Comparison of ENCODE assay signal across 9 cellular contexts in genomic region chr1:51189421-51190073, GRCh38. TPM values are rescaled to one million over a fixed set of nuclear protein-coding genes. Genes with fewer than 3 reads are reported as not detected.
DNase-seq lines count a peak whose midpoint lies in the region; ATAC-seq, FAIRE-seq and TF ChIP-seq lines count a peak whose summit lies in the region.
"Had no signal": no experiment of that assay in that cellular context is flagged by ENCODE, and none has a peak within 500 bp of the region (broad histone marks: within the 10 kb centered on the region; RNA-seq: fewer than 3 reads in every experiment).

No MANE protein-coding gene starts in this region.

- peak; percentile 55 to 94 (median 91) for TF ChIP-seq CTCF in Peyer's patch (IDR thresholded peaks at IDR 0.05)
- TF ChIP-seq CTCF in GM12878 (IDR thresholded peaks at IDR 0.05 in 2 of 3, conservative IDR thresholded peaks at IDR 0.05 in 1 of 3; ENCODE audit: control insufficient read depth in 2 of 3, extremely low read depth in 1 of 3, insufficient read depth in 1 of 3, low read depth in 3 of 3, low read length in 3 of 3) = peak; percentile 84 to 88 (median 86)

- ATAC-seq in GM12878 (peak; percentile 77), HG02678 (IDR thresholded peaks at IDR 0.05; ENCODE audit: unreplicated experiment) (no peak)

- in situ Hi-C loops in GM12878 (cut with MboI) = loop anchor here (5.0 kb wide), 2 partner anchors 317 to 417 kb away; no protein-coding TSS in a partner anchor

- H3K9me3 ChIP-seq in Peyer's patch (no peaks in the 10 kb centered on the region), GM12878 (replicated peaks; ENCODE audit: control insufficient read depth, insufficient read depth, low read length) (no peaks in the 10 kb centered on the region)

- H3K4me1 ChIP-seq in Peyer's patch = no peaks in the 10 kb centered on the region
- H3K4me1 ChIP-seq in GM12878 (ENCODE audit: control insufficient read depth, insufficient read depth, low read length) = no peaks in the 10 kb centered on the region

- no peak overlapping the region for H2AFZ ChIP-seq in GM12878 (ENCODE audit: control insufficient read depth, low read depth, low read length)

- FAIRE-seq in GM12878 (lab: Jason Lieb, UNC) (peak; percentile 59), islet of Langerhans (lab: Jason Lieb, UNC) (peak; percentile 92)

- H3K4me2 ChIP-seq in GM12878 (ENCODE audit: control insufficient read depth, insufficient read depth) = no peak overlapping the region

- peak; percentile 99 for TF ChIP-seq RAD21 in GM12878 (IDR thresholded peaks at IDR 0.05; ENCODE audit: insufficient read depth, low read depth, low read length)

- RAD21 ChIA-PET in GM12878 (lab: Charles Lee; ENCODE audit: unreplicated experiment) = interaction anchor here (0.8 to 6.6 kb wide), 17 partner anchors 8 to 439 kb away, joined by 3 to 68 read pairs (median 3); no protein-coding TSS in a partner anchor

- CTCF ChIA-PET in GM12878 (lab: Yijun Ruan, JAX) = interaction anchor here (0.7 to 7.7 kb wide), 60 partner anchors 8 to 819 kb away, joined by 3 to 220 read pairs (median 4); partner anchors contain the start of genes CDKN2C and RNF11

- H3K27me3 ChIP-seq in Peyer's patch = no peaks in the 10 kb centered on the region
- no peaks in the 10 kb centered on the region for H3K27me3 ChIP-seq in GM12878 (replicated peaks in 1 of 2; ENCODE audit: control insufficient read depth in 2 of 2, insufficient read depth in 2 of 2, low read length in 1 of 2)

- H4K20me1 ChIP-seq in GM12878 (ENCODE audit: control insufficient read depth, insufficient read depth) = no peaks in the 10 kb centered on the region

- H3K9ac ChIP-seq in GM12878 (ENCODE audit: control insufficient read depth, insufficient read depth, low read length) = no peak overlapping the region

- POLR2A ChIA-PET in GM12878 (lab: Charles Lee) = no interaction called here

- H3K4me3 ChIP-seq in Peyer's patch (no peak overlapping the region), GM12878 (no peak overlapping the region)

- SMC1A ChIA-PET in GM12878 (lab: Charles Lee; ENCODE audit: uncharacterized antibody, unreplicated experiment) = interaction anchor here (0.6 to 5.5 kb wide), 26 partner anchors 9 to 415 kb away, joined by 3 to 58 read pairs (median 4); partner anchors contain the start of gene CDKN2C

- no TSS peak for BruUV-seq in GM12878 (replicated peaks; lab: Mats Ljungman, UMichigan)

- no peak for TF ChIP-seq POLR2A in Peyer's patch (IDR thresholded peaks at IDR 0.05)
- TF ChIP-seq POLR2A in GM12878 (IDR thresholded peaks at IDR 0.05; ENCODE audit: low read depth, low read length) = no peak

- intact Hi-C loops in GM12878 (cut with micrococcal nuclease; ENCODE audit: unreplicated experiment) = loop anchor here (1.0 to 10.0 kb wide), 5 partner anchors 101 to 825 kb away; no protein-coding TSS in a partner anchor

- no peaks in the 10 kb centered on the region for H3K79me2 ChIP-seq in GM12878 (ENCODE audit: control insufficient read depth, insufficient read depth, low read length)

- no peak for TF ChIP-seq EP300 in GM12878 (IDR thresholded peaks at IDR 0.05; ENCODE audit: borderline replicate concordance in 1 of 2, control insufficient read depth in 1 of 2, low read depth in 2 of 2, low read length in 2 of 2)

- 47% methylated on average over 2 of the region's 2 CpGs for WGBS in GM12878 (ENCODE audit: insufficient coverage, insufficient replicate concordance, low lambda C conversion rate, missing lambda C conversion rate)

- DNase-seq in activated gamma-delta T cell treated with Interleukin-2 at 50 U/mL for 16 hours = peak; percentile 40
- DNase-seq in activated gamma-delta T cell (lab: John Stamatoyannopoulos, UW) = no peak
- DNase-seq in LoVo (ENCODE audit: low spot score) = peak; percentile 66
- peak in 1 of 3 donors; percentile 54 for DNase-seq in Peyer's patch
- no peak for DNase-seq in GM12878 (ENCODE audit: low read depth, low spot score)
- peak; percentile 40 to 50 for DNase-seq in stimulated activated CD4-positive, alpha-beta T cell treated with anti-CD3 and anti-CD28 coated beads, Interleukin-2, amount 100 ng/mL, for 48 hours

- H3K27ac ChIP-seq in Peyer's patch = no peak overlapping the region
- H3K27ac ChIP-seq in GM12878 (ENCODE audit: control insufficient read depth, insufficient read depth) = no peak overlapping the region
- H3K27ac ChIP-seq: epithelial cell of prostate had no signal

- H3K36me3 ChIP-seq in Peyer's patch (no peaks in the 10 kb centered on the region), GM12878 (ENCODE audit: control insufficient read depth in 2 of 2, insufficient read depth in 2 of 2, low read length in 1 of 2) (no peaks in the 10 kb centered on the region)

TF ChIP-seq in GM12878, 131 proteins besides CTCF, POLR2A, EP300 and RAD21 (continues in another document):
- TF ChIP-seq E2F8 (IDR thresholded peaks at IDR 0.05; ENCODE audit: low read depth, partially characterized antibody) (no peak), TCF7 (IDR thresholded peaks at IDR 0.05; ENCODE audit: borderline replicate concordance) (no peak), SMC3 (IDR thresholded peaks at IDR 0.05; ENCODE audit: borderline replicate concordance, low read length) (peak; percentile 97), CEBPZ (IDR thresholded peaks at IDR 0.05; ENCODE audit: low read depth, low read length) (no peak), SPI1 (IDR thresholded peaks at IDR 0.05; ENCODE audit: borderline replicate concordance, insufficient read depth, low read depth, low read length) (no peak), NBN (IDR thresholded peaks at IDR 0.05) (no peak), CHD4 (IDR thresholded peaks at IDR 0.05) (no peak)

RNA-seq across cellular contexts. Expression of gene RNF11, which starts 46.5 kb away (rescaled TPM):
- 100 to 1,000 TPM in 1 of 4 donors, 10 to 100 TPM in 3; 58.6 to 101 (median 75.6) TPM for total RNA-seq in Peyer's patch
- total RNA-seq in GM12878 (2013; cell fraction: nucleolus; rRNA removed) = 17.8 and 18.0 TPM in 2 replicates
- total RNA-seq in GM12878 (2014; rRNA removed) = 36.6 and 42.0 TPM in 2 replicates
- 34.9 and 35.4 TPM in 2 replicates for total RNA-seq in GM12878 (2014; rRNA removed; fragmentation: Illumina TruSeq; extraction: Trizol)
- 29.8 and 32.1 TPM in 2 replicates for total RNA-seq in GM12878 (2021)
- 17.2 TPM for polyA plus RNA-seq in GM12878 (2011; ENCODE audit: low read depth)
- polyA plus RNA-seq in GM12878 (2011; rRNA removed) = 37.5 and 44.2 TPM in 2 replicates
- 16.2 and 25.1 TPM in 2 replicates for polyA plus RNA-seq in GM12878 (2011; cell fraction: cytosol; rRNA removed)
- 10.8 and 11.7 TPM in 2 replicates for polyA plus RNA-seq in GM12878 (2011; cell fraction: nucleus; rRNA removed)
- polyA plus RNA-seq in GM12878 (2012) = 24.6 and 27.9 TPM in 2 replicates
- 40.1 and 43.6 TPM in 2 replicates for polyA plus RNA-seq in GM12878 (2014; fragmentation: Illumina TruSeq; extraction: Trizol)
- 10 to 100 TPM in 1 of 2 experiments, 1 to 10 TPM in 1; 9.5 to 14.5 TPM for polyA plus RNA-seq in GM12878 (2014; fragmentation: Nextera tagmentation; extraction: Ambion mirVana)
- polyA plus RNA-seq in GM12878 (2014; rRNA removed) = 34.9 and 35.2 TPM in 2 replicates
- 10 to 100 TPM; 22.1 to 22.8 TPM for polyA plus RNA-seq in GM12878 (2016; fragmentation: Nextera tagmentation; extraction: Ambion mirVana)
- 56.9 and 59.0 TPM in 2 replicates for polyA minus RNA-seq in GM12878 (2011; rRNA and poly(A)+ RNA removed)
- polyA minus RNA-seq in GM12878 (2011; cell fraction: cytosol; rRNA and poly(A)+ RNA removed) = 12.0 and 18.6 TPM in 2 replicates
- polyA minus RNA-seq in GM12878 (2011; cell fraction: nucleus; rRNA and poly(A)+ RNA removed) = 3.4 and 5.3 TPM in 2 replicates

Comparison
In these comparisons a context has a peak if more than half of its experiments do, and no peak if none do; other contexts are left out.
1. DNase-seq: peak in activated gamma-delta T cell treated with Interleukin-2 at 50 U/mL for 16 hours (single experiment), LoVo (single experiment) and stimulated activated CD4-positive, alpha-beta T cell treated with anti-CD3 and anti-CD28 coated beads, Interleukin-2, amount 100 ng/mL, for 48 hours (2 of 2); none in activated gamma-delta T cell (single experiment) and GM12878 (single experiment).